In the genomic region with DNA sequence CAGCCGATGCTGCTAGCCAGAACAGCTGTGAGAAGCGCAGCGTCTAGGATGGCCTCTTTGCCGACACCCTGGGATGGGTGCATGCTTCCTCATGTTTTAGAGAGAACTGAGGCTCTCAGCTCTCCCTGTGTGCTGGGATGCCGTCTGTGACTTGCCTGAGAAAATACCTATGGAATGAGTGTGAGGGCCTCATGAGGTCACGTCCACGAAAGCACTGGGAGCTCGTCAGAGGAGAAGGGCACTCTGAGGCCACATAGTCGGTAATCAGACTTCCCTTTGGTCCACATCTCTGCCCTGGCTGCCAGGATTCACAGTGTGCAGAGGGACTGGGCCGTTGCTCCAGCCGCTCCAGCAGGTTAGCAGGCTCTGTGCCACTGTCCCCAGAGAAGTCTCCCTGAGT, we compare ENCODE assay signal across 13 cellular contexts. TPM values are rescaled to one million over a fixed set of nuclear protein-coding genes. Genes with fewer than 3 reads are reported as not detected.
A peak's percentile ranks its signal among the peaks of the same experiment; 100 is the strongest.
DNase-seq lines count a peak whose midpoint lies in the region; ATAC-seq, FAIRE-seq and TF ChIP-seq lines count a peak whose summit lies in the region.
"Had no signal": no experiment of that assay in that cellular context is flagged by ENCODE, and none has a peak within 500 bp of the region (broad histone marks: within the 10 kb centered on the region; RNA-seq: fewer than 3 reads in every experiment).

No MANE protein-coding gene starts in this region.

- H3K36me3 ChIP-seq in breast epithelium: no peaks in the 10 kb centered on the region
- peaks cover 11% of the 10 kb centered on the region for H3K36me3 ChIP-seq in bronchial epithelial cell (ENCODE audit: control insufficient read depth, insufficient read depth, low read length)
- no peaks in the 10 kb centered on the region for H3K36me3 ChIP-seq in upper lobe of right lung
- H3K36me3 ChIP-seq: neutrophil had no signal

- peaks cover 6 to 9% of the 10 kb centered on the region in 2 donors for H3K4me1 ChIP-seq in breast epithelium
- H3K4me1 ChIP-seq in upper lobe of right lung: peaks cover 33% of the 10 kb centered on the region

- no peak overlapping the region for H3K4me3 Mint-ChIP-seq in MCF 10A (ENCODE audit: unreplicated experiment)

- TF ChIP-seq POLR2A in breast epithelium (IDR thresholded peaks at IDR 0.05): no peak

- H3K9me3 Mint-ChIP-seq in MCF 10A (ENCODE audit: unreplicated experiment): no peaks in the 10 kb centered on the region

- CTCF ChIA-PET in MCF 10A (lab: Yijun Ruan, JAX): no interaction called here

- peak; percentile 23 for DNase-seq in MCF 10A (ENCODE audit: unreplicated experiment)
- DNase-seq in breast epithelium (ENCODE audit: low spot score in 2 of 2): no peak
- peak; percentile 78 for DNase-seq in bronchial epithelial cell (ENCODE audit: low read depth)
- DNase-seq in left lobe of liver (ENCODE audit: low spot score): no peak
- DNase-seq in upper lobe of right lung: no peak
- DNase-seq in NCI-H1105 (lab: John Stamatoyannopoulos, UW): no peak
- DNase-seq in NCI-H2107 treated with DMSO at 0.1 percent for 48 hours (lab: John Stamatoyannopoulos, UW; ENCODE audit: unreplicated experiment): no peak
- DNase-seq in NCI-H187 treated with DMSO at 0.1 percent for 48 hours (lab: John Stamatoyannopoulos, UW): no peak
- DNase-seq: activated CD4-positive, alpha-beta T cell treated with anti-CD3 and anti-CD28 coated beads, Interleukin-2, amount 50 U/mL, for 1 hour; C1 segment of cervical spinal cord; NCI-H510A; stomach had no signal

- BruUV-seq in MCF 10A (replicated peaks; lab: Mats Ljungman, UMichigan): no TSS peak

- H3K27me3 ChIP-seq in breast epithelium (no peaks in the 10 kb centered on the region), bronchial epithelial cell (ENCODE audit: control insufficient read depth, insufficient read depth, low read length) (no peaks in the 10 kb centered on the region), upper lobe of right lung (no peaks in the 10 kb centered on the region)
- H3K27me3 ChIP-seq: stomach had no signal

- no peaks in the 10 kb centered on the region for H3K9me3 ChIP-seq in breast epithelium
- no peaks in the 10 kb centered on the region for H3K9me3 ChIP-seq in upper lobe of right lung
- H3K9me3 ChIP-seq: neutrophil, stomach had no signal

- H3K27ac ChIP-seq in breast epithelium (no peak overlapping the region), upper lobe of right lung (peak overlapping the region; percentile 6)
- H3K27ac ChIP-seq: neutrophil had no signal

- FAIRE-seq in bronchial epithelial cell (lab: Jason Lieb, UNC): no peak

- ATAC-seq in left lobe of liver: peak; percentile 19
- ATAC-seq in upper lobe of right lung: no peak

- peak overlapping the region; percentile 51 for H3K27ac Mint-ChIP-seq in MCF 10A (ENCODE audit: low read depth, unreplicated experiment)

- H3K4me3 ChIP-seq in breast epithelium (no peak overlapping the region), bronchial epithelial cell (ENCODE audit: low read depth, low read length) (no peak overlapping the region), upper lobe of right lung (no peak overlapping the region)
- H3K4me3 ChIP-seq: stomach had no signal

- intact Hi-C loops in MCF 10A (cut with micrococcal nuclease): no loop called here
- intact Hi-C loops in breast epithelium (cut with DNase I; ENCODE audit: low total_unique reads): no loop called here
- intact Hi-C loops in upper lobe of right lung (cut with DNase I): no loop called here

- no peaks in the 10 kb centered on the region for H3K27me3 Mint-ChIP-seq in MCF 10A (ENCODE audit: insufficient read depth, unreplicated experiment)

- peaks cover 12% of the 10 kb centered on the region for H3K36me3 Mint-ChIP-seq in MCF 10A (ENCODE audit: insufficient read depth, unreplicated experiment)

- no peak for TF ChIP-seq CTCF in MCF 10A (IDR thresholded peaks at IDR 0.05; ENCODE audit: unreplicated experiment)
- TF ChIP-seq CTCF in breast epithelium (IDR thresholded peaks at IDR 0.05): no peak
- no peak for TF ChIP-seq CTCF in bronchial epithelial cell (IDR thresholded peaks at IDR 0.05; ENCODE audit: insufficient read depth, low read length, severe bottlenecking)
- no peak for TF ChIP-seq CTCF in upper lobe of right lung (IDR thresholded peaks at IDR 0.05)

- POLR2A ChIA-PET in MCF 10A (lab: Yijun Ruan, JAX): interaction anchor here (1.2 kb wide), 1 partner anchor 107 kb away, joined by 3 read pairs; no protein-coding TSS in a partner anchor

- peaks cover 47% of the 10 kb centered on the region for H3K4me1 Mint-ChIP-seq in MCF 10A (ENCODE audit: insufficient read depth, unreplicated experiment)

RNA-seq across cellular contexts. Expression of a gene that starts 54.6 kb away (rescaled TPM):
- 54.1 and 62.1 TPM in 2 replicates for total RNA-seq in MCF 10A (2022)
- total RNA-seq in breast epithelium: 10 to 100 TPM; 19.5 to 42.3 (median 34.8) TPM
- total RNA-seq in bronchial epithelial cell: 13.4 and 13.6 TPM in 2 replicates
- total RNA-seq in left lobe of liver: 75.3 TPM
- 31.2 TPM for total RNA-seq in upper lobe of right lung

Comparison
In these comparisons a context has a peak if more than half of its experiments do, and no peak if none do; other contexts are left out.
1. DNase-seq: peak in MCF 10A (single experiment) and bronchial epithelial cell (single experiment); none in breast epithelium (0 of 2), left lobe of liver (single experiment), upper lobe of right lung (single experiment), NCI-H1105 (single experiment), NCI-H2107 treated with DMSO at 0.1 percent for 48 hours (single experiment) and NCI-H187 treated with DMSO at 0.1 percent for 48 hours (single experiment).